ENCODE assay signal across 11 cellular contexts in genomic region chr11:111776398-111777093, GRCh38. TPM values are rescaled to one million over a fixed set of nuclear protein-coding genes. Genes with fewer than 3 reads are reported as not detected.
DNase-seq lines count a peak whose midpoint lies in the region; ATAC-seq and TF ChIP-seq lines count a peak whose summit lies in the region.
"Had no signal": no experiment of that assay in that cellular context is flagged by ENCODE, and none has a peak within 500 bp of the region (broad histone marks: within the 10 kb centered on the region; RNA-seq: fewer than 3 reads in every experiment).

No MANE protein-coding gene starts in this region.

- H3K27ac ChIP-seq in right lobe of liver = peak overlapping the region; percentile 58 to 94 (median 91)
- H3K27ac ChIP-seq in SJCRH30 = no peak overlapping the region
- H3K27ac ChIP-seq: epithelial cell of prostate, HL-60 had no signal

- no peaks in the 10 kb centered on the region for H3K36me3 ChIP-seq in right lobe of liver
- no peaks in the 10 kb centered on the region for H3K36me3 ChIP-seq in SJCRH30

- H3K4me3 ChIP-seq in right lobe of liver (peak overlapping the region in 2 of 3 donors; percentile 5 to 32), SJCRH30 (no peak overlapping the region)

- H3K27me3 ChIP-seq in right lobe of liver = no peaks in the 10 kb centered on the region
- H3K27me3 ChIP-seq in SJCRH30 = no peaks in the 10 kb centered on the region

- peak; percentile 96 for ATAC-seq in GM18867 (IDR thresholded peaks at IDR 0.05; ENCODE audit: unreplicated experiment)
- ATAC-seq in GM21786 (IDR thresholded peaks at IDR 0.05; ENCODE audit: unreplicated experiment) = peak; percentile 97
- ATAC-seq in HG03442 (IDR thresholded peaks at IDR 0.05; ENCODE audit: unreplicated experiment) = peak; percentile 95
- ATAC-seq in right lobe of liver = peak; percentile 1 to 11 (median 6)

- H3K4me1 ChIP-seq in right lobe of liver = peaks cover 0 to 67% (median 30%) of the 10 kb centered on the region in 4 donors
- H3K4me1 ChIP-seq in SJCRH30 = no peaks in the 10 kb centered on the region

- DNase-seq in right lobe of liver (no peak), NCI-H510A (lab: John Stamatoyannopoulos, UW) (no peak), HUDEP-2 (lab: John Stamatoyannopoulos, UW; ENCODE audit: unreplicated experiment in 76 of 76) (no peak), T-helper 9 cell (no peak), SJCRH30 (no peak)
- DNase-seq: left ventricle myocardium superior had no signal

- 11% methylated on average over 2 of the region's 6 CpGs for WGBS in right lobe of liver (ENCODE audit: insufficient coverage, low coverage, low lambda C conversion rate, missing lambda C conversion rate)

- no peak for TF ChIP-seq CTCF in right lobe of liver (IDR thresholded peaks at IDR 0.05)

- no peaks in the 10 kb centered on the region for H3K9me3 ChIP-seq in right lobe of liver
- H3K9me3 ChIP-seq in SJCRH30 (replicated peaks) = no peaks in the 10 kb centered on the region

- intact Hi-C loops in right lobe of liver (cut with DNase I) = loop anchor here in 1 of 2 donors (10.0 kb wide), 1 partner anchor 172 kb away; the partner anchor contains the start of gene SIK2

- TF ChIP-seq POLR2A in right lobe of liver (IDR thresholded peaks at IDR 0.05) = no peak

RNA-seq across cellular contexts. Expression of gene PPP2R1B, which starts 10.4 kb away (rescaled TPM):
- 100 to 1,000 TPM in 1 of 6 experiments, 10 to 100 TPM in 5; 44.5 to 150 (median 59.6) TPM for total RNA-seq in right lobe of liver
- 29.8 and 35.4 TPM in 2 replicates for total RNA-seq in SJCRH30 (2014; rRNA removed; shearing (Covaris generic))

Comparison
In these comparisons a context has a peak if more than half of its experiments do, and no peak if none do; other contexts are left out.
1. ATAC-seq: peak in every context shown above with its lines; median percentile 97 in GM21786; 96 in GM18867; 95 in HG03442; 6 in right lobe of liver.